13 cellular contexts compared by ENCODE assay signal in genomic region chr16:48408688-48409087, GRCh38. TPM values are rescaled to one million over a fixed set of nuclear protein-coding genes. Genes with fewer than 3 reads are reported as not detected.
DNase-seq lines count a peak whose midpoint lies in the region; ATAC-seq and TF ChIP-seq lines count a peak whose summit lies in the region.
"Had no signal": no experiment of that assay in that cellular context is flagged by ENCODE, and none has a peak within 500 bp of the region (broad histone marks: within the 10 kb centered on the region; RNA-seq: fewer than 3 reads in every experiment).

No MANE protein-coding gene starts in this region.

- H3K4me3 ChIP-seq in GM23248 (no peak overlapping the region), SJSA1 (no peak overlapping the region), fibroblast of the aortic adventitia (ENCODE audit: low read depth, low read length) (no peak overlapping the region), psoas muscle (no peak overlapping the region)

- H3F3A ChIP-seq in GM23248 (ENCODE audit: insufficient read depth) = peaks cover 12% of the 10 kb centered on the region

- no peaks in the 10 kb centered on the region for H4K20me1 ChIP-seq in GM23248 (ENCODE audit: insufficient read depth)

- 85 to 86% methylated on average over 7 of the region's 7 CpGs for WGBS in GM23248 (ENCODE audit: low coverage in 1 of 2, low lambda C conversion rate in 2 of 2, missing lambda C conversion rate in 2 of 2), 2 experiments
- 88 to 93% (median 89%) methylated on average over 6 to 7 of the region's 7 CpGs for WGBS in psoas muscle, 3 donors

- H3K9ac ChIP-seq in GM23248 = no peak overlapping the region

- TF ChIP-seq CTCF in fibroblast of the aortic adventitia (IDR thresholded peaks at IDR 0.05; ENCODE audit: insufficient read depth, low read length) = no peak
- no peak for TF ChIP-seq CTCF in RWPE1 (conservative IDR thresholded peaks at IDR 0.05; ENCODE audit: low read depth)
- TF ChIP-seq CTCF in psoas muscle (IDR thresholded peaks at IDR 0.05) = no peak

- ATAC-seq in sciatic nerve (no peak), psoas muscle (no peak)
- ATAC-seq: activated T-cell treated with anti-CD3 and anti-CD28 coated beads, Interleukin-2, amount 50 U/mL, for 4 hours had no signal

- DNase-seq in GM23248 (peak; percentile 49), SJSA1 (ENCODE audit: low read depth in 1 of 2, low spot score in 2 of 2) (peak; percentile 52 to 72), fibroblast of the aortic adventitia (ENCODE audit: low read depth) (peak; percentile 45), sciatic nerve (ENCODE audit: low spot score) (peak; percentile 72), RWPE1 (ENCODE audit: low spot score) (no peak), psoas muscle (no peak)
- DNase-seq in activated CD4-positive, alpha-beta T cell treated with anti-CD3 and anti-CD28 coated beads, Interleukin-2, amount 50 U/mL, for 4 hours = no peak
- no peak for DNase-seq in stimulated activated CD4-positive, alpha-beta T cell treated with anti-CD3 and anti-CD28 coated beads, Interleukin-2, amount 100 ng/mL, for 24 hours
- DNase-seq: activated T-cell treated with anti-CD3 and anti-CD28 coated beads, Interleukin-2, amount 50 U/mL, for 4 hours; cerebellar nuclear complex; DMS79 treated with DMSO at 0.1 percent for 48 hours; T-helper 9 cell had no signal

- no peaks in the 10 kb centered on the region for H3K27me3 ChIP-seq in GM23248 (replicated peaks; ENCODE audit: insufficient read depth)
- H3K27me3 ChIP-seq in SJSA1 (replicated peaks) = no peaks in the 10 kb centered on the region
- H3K27me3 ChIP-seq in psoas muscle (ENCODE audit: insufficient read depth in 3 of 3, low read length in 2 of 3) = no peaks in the 10 kb centered on the region

- H3K79me2 ChIP-seq in GM23248 (ENCODE audit: insufficient read depth) = no peaks in the 10 kb centered on the region

- CTCF ChIA-PET in RWPE1 (lab: Yijun Ruan, JAX) = interaction anchor here (0.6 kb wide), 1 partner anchor 152 kb away, joined by 3 read pairs; no protein-coding TSS in a partner anchor

- H3K4me1 ChIP-seq in GM23248 (ENCODE audit: insufficient read depth) (peaks cover 23% of the 10 kb centered on the region), SJSA1 (replicated peaks) (peaks cover 5% of the 10 kb centered on the region), psoas muscle (no peaks in the 10 kb centered on the region)

- no peaks in the 10 kb centered on the region for H3K9me3 ChIP-seq in GM23248 (ENCODE audit: low read depth)
- no peaks in the 10 kb centered on the region for H3K9me3 ChIP-seq in SJSA1 (replicated peaks)
- H3K9me3 ChIP-seq in psoas muscle = no peaks in the 10 kb centered on the region

- H3K27ac ChIP-seq in GM23248 = no peak overlapping the region
- no peak overlapping the region for H3K27ac ChIP-seq in SJSA1
- no peak overlapping the region for H3K27ac ChIP-seq in RWPE1
- no peak overlapping the region for H3K27ac ChIP-seq in psoas muscle
- H3K27ac ChIP-seq: HL-60 had no signal

- H3K4me2 ChIP-seq in GM23248 (ENCODE audit: unreplicated experiment) = no peak overlapping the region

- no peaks in the 10 kb centered on the region for H3K9me2 ChIP-seq in GM23248 (ENCODE audit: insufficient read depth)

- POLR2A ChIA-PET in RWPE1 (lab: Yijun Ruan, JAX; ENCODE audit: low non-redundant PET) = no interaction called here

- intact Hi-C loops in sciatic nerve (cut with DNase I) (loop anchor here (2.0 kb wide), 1 partner anchor 66 kb away; no protein-coding TSS in a partner anchor), psoas muscle (cut with DNase I) (no loop called here)

- in situ Hi-C loops in GM23248 (cut with MboI) = no loop called here

- H3K36me3 ChIP-seq in GM23248 (ENCODE audit: low read depth) (no peaks in the 10 kb centered on the region), SJSA1 (no peaks in the 10 kb centered on the region), psoas muscle (ENCODE audit: insufficient read depth in 1 of 2, low read depth in 1 of 2) (no peaks in the 10 kb centered on the region)

- no peak overlapping the region for H2AFZ ChIP-seq in GM23248

RNA-seq across cellular contexts. Expression of gene SIAH1, which starts 23.5 kb away (rescaled TPM):
- 24.4 and 24.9 TPM in 2 replicates for total RNA-seq in GM23248 (2014; rRNA removed; shearing (Covaris generic))
- polyA plus RNA-seq in GM23248 (2016; fragmentation: Nextera tagmentation; extraction: Ambion mirVana) = 29.9 and 31.0 TPM in 2 replicates
- total RNA-seq in SJSA1 (2014; rRNA removed; shearing (Covaris generic)) = 34.8 and 36.7 TPM in 2 replicates
- total RNA-seq in fibroblast of the aortic adventitia (ENCODE audit: low replicate concordance) = 31.6 and 36.5 TPM in 2 replicates
- 37.2 TPM for total RNA-seq in sciatic nerve
- total RNA-seq in psoas muscle = 10 to 100 TPM; 16.2 to 26.0 (median 18.6) TPM
- 10 to 100 TPM; 10.4 to 19.0 (median 16.2) TPM for polyA plus RNA-seq in psoas muscle

Comparison
In these comparisons a context has a peak if more than half of its experiments do, and no peak if none do; other contexts are left out.
1. DNase-seq: peak in GM23248 (single experiment), SJSA1 (2 of 2), fibroblast of the aortic adventitia (single experiment) and sciatic nerve (single experiment); none in activated CD4-positive, alpha-beta T cell treated with anti-CD3 and anti-CD28 coated beads, Interleukin-2, amount 50 U/mL, for 4 hours (0 of 2), RWPE1 (single experiment), psoas muscle (0 of 2) and stimulated activated CD4-positive, alpha-beta T cell treated with anti-CD3 and anti-CD28 coated beads, Interleukin-2, amount 100 ng/mL, for 24 hours (0 of 2).